ENCODE assay signal across 8 cellular contexts in genomic region chr12:109844983-109845841, GRCh38. TPM values are rescaled to one million over a fixed set of nuclear protein-coding genes. Genes with fewer than 3 reads are reported as not detected.
DNase-seq lines count a peak whose midpoint lies in the region; ATAC-seq, FAIRE-seq and TF ChIP-seq lines count a peak whose summit lies in the region.

No MANE protein-coding gene starts in this region.

- peak; percentile 73 to 82 (median 80) for DNase-seq in CD4-positive, CD25-positive, alpha-beta regulatory T cell
- DNase-seq in HT-29 (ENCODE audit: low spot score) (peak; percentile 90), NOMO-1 treated with DMSO at 0.1 percent for 48 hours (lab: John Stamatoyannopoulos, UW; ENCODE audit: unreplicated experiment) (peak; percentile 71), endothelial cell of umbilical vein (ENCODE audit: low read depth, low spot score) (peak; percentile 79)
- DNase-seq in activated CD8-positive, alpha-beta memory T cell treated with anti-CD3 and anti-CD28 coated beads, Interleukin-2, amount 50 U/mL, for 1 hour (ENCODE audit: extremely low read depth): peak; percentile 50
- DNase-seq in stimulated activated CD8-positive, alpha-beta memory T cell treated with anti-CD3 and anti-CD28 coated beads, Interleukin-4, amount 100 ng/mL, for 4 hours (ENCODE audit: low read depth in 2 of 2, low spot score in 1 of 2): peak; percentile 62 to 81

- no peak for TF ChIP-seq POLR2A in endothelial cell of umbilical vein (IDR thresholded peaks at IDR 0.05; ENCODE audit: low read depth, low read length)

- no peaks in the 10 kb centered on the region for H3K36me3 ChIP-seq in CD4-positive, CD25-positive, alpha-beta regulatory T cell (ENCODE audit: control insufficient read depth, insufficient read depth, low read length)
- H3K36me3 ChIP-seq in endothelial cell of umbilical vein (ENCODE audit: control insufficient read depth in 2 of 2, extremely low read depth in 1 of 2, insufficient read depth in 2 of 2, low read length in 2 of 2) (no peaks in the 10 kb centered on the region), mucosa of stomach (ENCODE audit: control insufficient read depth, insufficient read depth, low read length) (no peaks in the 10 kb centered on the region)

- H3K27ac ChIP-seq in CD4-positive, CD25-positive, alpha-beta regulatory T cell (ENCODE audit: insufficient read depth, low read length, poor library complexity, severe bottlenecking): no peak overlapping the region
- no peak overlapping the region for H3K27ac ChIP-seq in endothelial cell of umbilical vein (ENCODE audit: insufficient read depth, low read depth, low read length)

- peaks cover 0 to 9% (median 5%) of the 10 kb centered on the region in 4 donors for H3K4me1 Mint-ChIP-seq in CD4-positive, CD25-positive, alpha-beta regulatory T cell

- peak overlapping the region; percentile 91 for H2AFZ ChIP-seq in endothelial cell of umbilical vein (ENCODE audit: low read depth, low read length)

- H3K27me3 ChIP-seq in CD4-positive, CD25-positive, alpha-beta regulatory T cell (ENCODE audit: control insufficient read depth, insufficient read depth, low read length): no peaks in the 10 kb centered on the region
- H3K27me3 ChIP-seq in endothelial cell of umbilical vein (ENCODE audit: control insufficient read depth in 2 of 2, insufficient read depth in 2 of 2, low read length in 2 of 2) (no peaks in the 10 kb centered on the region), mucosa of stomach (ENCODE audit: control insufficient read depth, insufficient read depth, low read length) (no peaks in the 10 kb centered on the region)

- H3K9me3 Mint-ChIP-seq in CD4-positive, CD25-positive, alpha-beta regulatory T cell: peaks cover 0 to 4% (median 0%) of the 10 kb centered on the region in 7 donors

- H3K36me3 Mint-ChIP-seq in CD4-positive, CD25-positive, alpha-beta regulatory T cell: peaks cover 4% of the 10 kb centered on the region

- TF ChIP-seq CTCF in endothelial cell of umbilical vein (IDR thresholded peaks at IDR 0.05; ENCODE audit: extremely low read depth in 1 of 2, insufficient read depth in 1 of 2, low read depth in 1 of 2, low read length in 2 of 2): peak; percentile 99 to 100

- ATAC-seq in CD4-positive, CD25-positive, alpha-beta regulatory T cell (ENCODE audit: low read depth in 2 of 2): peak; percentile 85 to 93
- peak; percentile 86 for ATAC-seq in GM19452 (IDR thresholded peaks at IDR 0.05; ENCODE audit: unreplicated experiment)

- H3K4me1 ChIP-seq in CD4-positive, CD25-positive, alpha-beta regulatory T cell (ENCODE audit: control insufficient read depth, insufficient read depth, low read length, poor library complexity, severe bottlenecking): peaks cover 7% of the 10 kb centered on the region
- peaks cover 5% of the 10 kb centered on the region for H3K4me1 ChIP-seq in endothelial cell of umbilical vein (ENCODE audit: control insufficient read depth, extremely low read depth, insufficient read depth, low read length)
- H3K4me1 ChIP-seq in mucosa of stomach (ENCODE audit: control insufficient read depth, insufficient read depth, low read length): peaks cover 17% of the 10 kb centered on the region

- peak overlapping the region; percentile 60 for H3K4me2 ChIP-seq in endothelial cell of umbilical vein (ENCODE audit: insufficient read depth, low read length)

- H3K9ac ChIP-seq in endothelial cell of umbilical vein (replicated peaks; ENCODE audit: extremely low read depth, insufficient read depth, low read length): peak overlapping the region; percentile 30
- peak overlapping the region; percentile 12 for H3K9ac ChIP-seq in mucosa of stomach (ENCODE audit: low read length)

- H3K4me3 Mint-ChIP-seq in CD4-positive, CD25-positive, alpha-beta regulatory T cell: peak overlapping the region in 1 of 4 donors; percentile 28

- intact Hi-C loops in endothelial cell of umbilical vein (cut with micrococcal nuclease): loop anchor here (1.0 to 2.0 kb wide), 3 partner anchors 40 to 326 kb away; no protein-coding TSS in a partner anchor

- H3K9me3 ChIP-seq in CD4-positive, CD25-positive, alpha-beta regulatory T cell (ENCODE audit: control insufficient read depth in 2 of 2, low read length in 2 of 2): no peaks in the 10 kb centered on the region
- H3K9me3 ChIP-seq in endothelial cell of umbilical vein (replicated peaks; ENCODE audit: control insufficient read depth, insufficient read depth, low read length) (no peaks in the 10 kb centered on the region), mucosa of stomach (ENCODE audit: control insufficient read depth, low read length) (no peaks in the 10 kb centered on the region)

- no peak overlapping the region for H3K27ac Mint-ChIP-seq in CD4-positive, CD25-positive, alpha-beta regulatory T cell

- peak; percentile 48 for FAIRE-seq in endothelial cell of umbilical vein (lab: Jason Lieb, UNC)

- CTCF ChIA-PET in endothelial cell of umbilical vein (lab: Charles Lee): interaction anchor here (0.7 to 6.0 kb wide), 31 partner anchors 9 to 417 kb away, joined by 3 to 159 read pairs (median 5); partner anchors contain the start of genes MVK and TRPV4

- no peaks in the 10 kb centered on the region for H3K9me1 ChIP-seq in endothelial cell of umbilical vein (replicated peaks; ENCODE audit: control insufficient read depth, extremely low read depth, insufficient read depth, low read length)

- BruUV-seq in endothelial cell of umbilical vein (replicated peaks; lab: Mats Ljungman, UMichigan): no TSS peak

- dilution Hi-C loops in endothelial cell of umbilical vein (cut with MboI; ENCODE audit: extremely low pct_ligation_motif_present, low sequenced_read_pairs): no loop called here

- peaks cover 6% of the 10 kb centered on the region for H3K27me3 Mint-ChIP-seq in CD4-positive, CD25-positive, alpha-beta regulatory T cell

- H3K79me2 ChIP-seq in endothelial cell of umbilical vein (ENCODE audit: control insufficient read depth, insufficient read depth, low read length): no peaks in the 10 kb centered on the region

- no peaks in the 10 kb centered on the region for H4K20me1 ChIP-seq in endothelial cell of umbilical vein (replicated peaks; ENCODE audit: control insufficient read depth, extremely low read depth, insufficient read depth, low read length)

- peak overlapping the region; percentile 59 for H3K4me3 ChIP-seq in CD4-positive, CD25-positive, alpha-beta regulatory T cell (ENCODE audit: low read depth, low read length)
- peak overlapping the region in 1 of 3 experiments; percentile 35 for H3K4me3 ChIP-seq in endothelial cell of umbilical vein (replicated peaks in 1 of 3; ENCODE audit: insufficient read depth in 1 of 3, low read depth in 1 of 3, low read length in 3 of 3)
- no peak overlapping the region for H3K4me3 ChIP-seq in mucosa of stomach (ENCODE audit: low read length)

- POLR2A ChIA-PET in endothelial cell of umbilical vein (lab: Charles Lee): no interaction called here

TF ChIP-seq in endothelial cell of umbilical vein, 7 proteins besides CTCF, POLR2A, EP300 and RAD21 (continues in another document):
- TF ChIP-seq MYC (IDR thresholded peaks at IDR 0.05; ENCODE audit: low read depth, low read length): no peak
- no peak for TF ChIP-seq JUN (IDR thresholded peaks at IDR 0.05; ENCODE audit: borderline replicate concordance, insufficient read depth, insufficient read length, low read depth)
- no peak for TF ChIP-seq GATA2 (IDR thresholded peaks at IDR 0.05; ENCODE audit: insufficient read depth, insufficient read length, low read depth, low read length)
- TF ChIP-seq FOS (IDR thresholded peaks at IDR 0.05; ENCODE audit: borderline replicate concordance, insufficient read depth, low read length): no peak

RNA-seq across cellular contexts. Expression of gene TRPV4, which starts 12.0 kb away (rescaled TPM):
- not detected for total RNA-seq in CD4-positive, CD25-positive, alpha-beta regulatory T cell
- polyA plus RNA-seq in CD4-positive, CD25-positive, alpha-beta regulatory T cell: not detected
- 0.05 TPM in 1 of 2 replicates, not detected in the other for total RNA-seq in HT-29 (2014; rRNA removed; shearing (Covaris generic))
- total RNA-seq in endothelial cell of umbilical vein: 8.8 and 12.3 TPM in 2 replicates
- 22.3 and 24.5 TPM in 2 replicates for polyA plus RNA-seq in endothelial cell of umbilical vein
- polyA plus RNA-seq in endothelial cell of umbilical vein (2011; cell fraction: cytosol; rRNA removed): 11.3 and 12.3 TPM in 2 replicates
- polyA plus RNA-seq in endothelial cell of umbilical vein (2011; cell fraction: nucleus; rRNA removed): 19.9 and 23.7 TPM in 2 replicates
- 12.3 and 17.2 TPM in 2 replicates for polyA plus RNA-seq in endothelial cell of umbilical vein (2012)
- polyA minus RNA-seq in endothelial cell of umbilical vein: 22.6 and 29.3 TPM in 2 replicates
- polyA minus RNA-seq in endothelial cell of umbilical vein (2011; cell fraction: cytosol; rRNA and poly(A)+ RNA removed): not detected
- polyA minus RNA-seq in endothelial cell of umbilical vein (2011; cell fraction: nucleus; rRNA and poly(A)+ RNA removed): 13.3 and 16.9 TPM in 2 replicates

RNA-seq across cellular contexts. Expression of gene GLTP, which starts 35.1 kb away (rescaled TPM):
- total RNA-seq in CD4-positive, CD25-positive, alpha-beta regulatory T cell: 31.1 TPM
- 10 to 100 TPM; 36.1 to 48.9 (median 38.4) TPM for polyA plus RNA-seq in CD4-positive, CD25-positive, alpha-beta regulatory T cell
- 23.7 and 25.7 TPM in 2 replicates for total RNA-seq in HT-29 (2014; rRNA removed; shearing (Covaris generic))
- 46.6 and 48.0 TPM in 2 replicates for total RNA-seq in endothelial cell of umbilical vein
- polyA plus RNA-seq in endothelial cell of umbilical vein: 20.1 and 21.5 TPM in 2 replicates
- 50.6 and 51.7 TPM in 2 replicates for polyA plus RNA-seq in endothelial cell of umbilical vein (2011; cell fraction: cytosol; rRNA removed)
- 10.4 and 16.5 TPM in 2 replicates for polyA plus RNA-seq in endothelial cell of umbilical vein (2011; cell fraction: nucleus; rRNA removed)
- 45.2 and 53.0 TPM in 2 replicates for polyA plus RNA-seq in endothelial cell of umbilical vein (2012)
- polyA minus RNA-seq in endothelial cell of umbilical vein: 32.0 and 36.3 TPM in 2 replicates
- 22.4 TPM for polyA minus RNA-seq in endothelial cell of umbilical vein (2011; cell fraction: cytosol; rRNA and poly(A)+ RNA removed)
- polyA minus RNA-seq in endothelial cell of umbilical vein (2011; cell fraction: nucleus; rRNA and poly(A)+ RNA removed): 6.1 and 6.6 TPM in 2 replicates

RNA-seq across cellular contexts. Expression of gene TCHP, which starts 54.9 kb away (rescaled TPM):
- total RNA-seq in CD4-positive, CD25-positive, alpha-beta regulatory T cell: 29.8 TPM
- polyA plus RNA-seq in CD4-positive, CD25-positive, alpha-beta regulatory T cell: 10 to 100 TPM in 2 of 4 donors, 1 to 10 TPM in 2; 9.0 to 11.7 (median 9.8) TPM
- total RNA-seq in HT-29 (2014; rRNA removed; shearing (Covaris generic)): 8.8 and 16.7 TPM in 2 replicates
- 24.3 and 26.0 TPM in 2 replicates for total RNA-seq in endothelial cell of umbilical vein
- 9.4 and 12.9 TPM in 2 replicates for polyA plus RNA-seq in endothelial cell of umbilical vein
- 12.1 and 12.5 TPM in 2 replicates for polyA plus RNA-seq in endothelial cell of umbilical vein (2011; cell fraction: cytosol; rRNA removed)
- 42.3 and 50.3 TPM in 2 replicates for polyA plus RNA-seq in endothelial cell of umbilical vein (2011; cell fraction: nucleus; rRNA removed)
- polyA plus RNA-seq in endothelial cell of umbilical vein (2012): 18.5 and 20.5 TPM in 2 replicates
- 8.3 and 13.2 TPM in 2 replicates for polyA minus RNA-seq in endothelial cell of umbilical vein
- polyA minus RNA-seq in endothelial cell of umbilical vein (2011; cell fraction: cytosol; rRNA and poly(A)+ RNA removed): 9.9 TPM
- 11.3 and 18.9 TPM in 2 replicates for polyA minus RNA-seq in endothelial cell of umbilical vein (2011; cell fraction: nucleus; rRNA and poly(A)+ RNA removed)
